ENCODE assay signal across 8 cellular contexts in genomic region chr17:2335726-2336214, GRCh38.
DNase-seq lines count a peak whose midpoint lies in the region; ATAC-seq and TF ChIP-seq lines count a peak whose summit lies in the region.

No MANE protein-coding gene starts in this region.

- H3K27me3 ChIP-seq in GM06990 (replicated peaks; ENCODE audit: control insufficient read depth, insufficient read depth, low read length) (no peaks in the 10 kb centered on the region), NT2/D1 (ENCODE audit: insufficient read depth, insufficient read length) (no peaks in the 10 kb centered on the region)

- H3K36me3 ChIP-seq in GM06990 (ENCODE audit: control insufficient read depth, insufficient read depth, low read length) (peaks cover 14% of the 10 kb centered on the region), NT2/D1 (ENCODE audit: insufficient read depth, insufficient read length, low read length) (peaks cover 48% of the 10 kb centered on the region)

- TF ChIP-seq CTCF in GM06990 (IDR thresholded peaks at IDR 0.05; ENCODE audit: insufficient read depth, low read length, poor library complexity, severe bottlenecking) (no peak), epithelial cell of esophagus (IDR thresholded peaks at IDR 0.05; ENCODE audit: insufficient read depth, low read depth, low read length, missing control alignments) (no peak), nephron (IDR thresholded peaks at IDR 0.05; ENCODE audit: unreplicated experiment in 3 of 3) (no peak)

- H3K9me3 ChIP-seq in NT2/D1 (ENCODE audit: insufficient read depth, low read length): no peaks in the 10 kb centered on the region

- H3K4me3 ChIP-seq in GM06990 (replicated peaks; ENCODE audit: low read depth, low read length) (peak overlapping the region; percentile 73), NT2/D1 (ENCODE audit: insufficient read length, low read depth) (peak overlapping the region; percentile 98), epithelial cell of esophagus (ENCODE audit: low read length) (peak overlapping the region; percentile 99)

- H3K9ac ChIP-seq in NT2/D1 (ENCODE audit: insufficient read length, low read depth): peak overlapping the region; percentile 99

- ATAC-seq in HG03108 (IDR thresholded peaks at IDR 0.05; ENCODE audit: unreplicated experiment) (no peak), HG03469 (IDR thresholded peaks at IDR 0.05; ENCODE audit: unreplicated experiment) (no peak)

- peaks cover 4% of the 10 kb centered on the region for H3K4me1 ChIP-seq in NT2/D1 (ENCODE audit: insufficient read depth, insufficient read length)

- peak overlapping the region; percentile 84 to 97 (median 93) for H3K27ac Mint-ChIP-seq in nephron

- DNase-seq in GM06990 (ENCODE audit: extremely low read depth, insufficient read length): no peak
- DNase-seq in NT2/D1 (ENCODE audit: low read depth, low spot score): no peak
- no peak for DNase-seq in epithelial cell of esophagus (ENCODE audit: low read depth)
- no peak for DNase-seq in NCI-H1694 treated with DMSO at 0.1 percent for 48 hours (lab: John Stamatoyannopoulos, UW)
- DNase-seq in NCI-H2227 treated with DMSO at 0.1 percent for 48 hours (lab: John Stamatoyannopoulos, UW): no peak

- H3K27me3 Mint-ChIP-seq in nephron (ENCODE audit: low read depth): no peaks in the 10 kb centered on the region

- no peaks in the 10 kb centered on the region for H3K9me3 Mint-ChIP-seq in nephron

- peak overlapping the region in 2 of 3 experiments; percentile 100 for H3K4me3 Mint-ChIP-seq in nephron

- H3K4me1 Mint-ChIP-seq in nephron: peaks cover 23% of the 10 kb centered on the region

- peaks cover 9% of the 10 kb centered on the region for H3K36me3 Mint-ChIP-seq in nephron (ENCODE audit: low read depth)
